Comparison of ENCODE assay signal across 17 cellular contexts in genomic region chr7:63057265-63057664, GRCh38.
"Had no signal": no experiment of that assay in that cellular context is flagged by ENCODE, and none has a peak within 500 bp of the region (broad histone marks: within the 10 kb centered on the region; RNA-seq: fewer than 3 reads in every experiment).

No MANE protein-coding gene starts in this region.

- H3K4me3 ChIP-seq: coronary artery, dorsolateral prefrontal cortex, esophagus muscularis mucosa, gastroesophageal sphincter, heart left ventricle, hepatocyte, left lung, lower lobe of right lung had no signal

- DNase-seq: dermis blood vessel endothelial cell; dorsolateral prefrontal cortex; effector CD4-positive, alpha-beta T cell; effector memory CD4-positive, alpha-beta T cell; foreskin keratinocyte; heart left ventricle; hypothalamus; left cardiac atrium; left lung; left ventricle myocardium superior; lower lobe of right lung; mesenchymal stem cell; midbrain had no signal

- H3K4me1 ChIP-seq: esophagus muscularis mucosa, foreskin keratinocyte, gastroesophageal sphincter, heart left ventricle, left lung, lower lobe of right lung had no signal

- H3K27me3 ChIP-seq: foreskin keratinocyte, gastroesophageal sphincter, heart left ventricle, hepatocyte, left lung had no signal

- H3K36me3 ChIP-seq: esophagus muscularis mucosa, gastroesophageal sphincter, heart left ventricle, left lung, lower lobe of right lung had no signal

- ATAC-seq: foreskin keratinocyte, gastroesophageal sphincter, heart left ventricle, left cardiac atrium, left lung, left ventricle myocardium superior, lower lobe of right lung had no signal

- H3K27ac ChIP-seq: coronary artery, dorsolateral prefrontal cortex, esophagus muscularis mucosa, foreskin keratinocyte, gastroesophageal sphincter, heart left ventricle, hepatocyte, left lung, lower lobe of right lung had no signal
